ENCODE assay signal across 8 cellular contexts in genomic region chr5:43313035-43313853, GRCh38. TPM values are rescaled to one million over a fixed set of nuclear protein-coding genes. Genes with fewer than 3 reads are reported as not detected.
DNase-seq lines count a peak whose midpoint lies in the region; ATAC-seq and TF ChIP-seq lines count a peak whose summit lies in the region.

HMGCS1 (minus strand) TSS chr5:43313412; CDS start chr5:43298965, 14,447 bp downstream.

- H3K4me1 ChIP-seq in ACC112 (ENCODE audit: control insufficient read depth, insufficient read depth, low read length, unreplicated experiment) (peaks cover 21% of the 10 kb centered on the region), breast epithelium (peaks cover 0 to 17% of the 10 kb centered on the region in 2 donors), iPS-18a (ENCODE audit: control insufficient read depth, low read depth, low read length) (peaks cover 39% of the 10 kb centered on the region), skeletal muscle satellite cell (ENCODE audit: control insufficient read depth, insufficient read depth, low read length) (peaks cover 28% of the 10 kb centered on the region)

- ATAC-seq in GM18870 (IDR thresholded peaks at IDR 0.05; ENCODE audit: unreplicated experiment) = peak; percentile 96
- peak; percentile 94 for ATAC-seq in HG03135 (IDR thresholded peaks at IDR 0.05; ENCODE audit: unreplicated experiment)

- intact Hi-C loops in breast epithelium (cut with DNase I; ENCODE audit: low total_unique reads) = no loop called here

- peak within 1 kb of the TSS; percentile 66 for H2AFZ ChIP-seq in ACC112 (ENCODE audit: low read length, unreplicated experiment)

- DNase-seq in NCI-H2196 treated with DMSO at 0.1 percent for 48 hours (lab: John Stamatoyannopoulos, UW; ENCODE audit: unreplicated experiment) (peak; percentile 100), breast epithelium (ENCODE audit: low spot score in 2 of 2) (peak; percentile 98 to 99)

- H3K9ac ChIP-seq in iPS-18a (ENCODE audit: low read length) (peak within 1 kb of the TSS; percentile 84), skeletal muscle satellite cell (ENCODE audit: low read depth, low read length) (peak within 1 kb of the TSS; percentile 92)

- H3K27ac ChIP-seq in ACC112 (ENCODE audit: low read depth, low read length) (peak within 1 kb of the TSS; percentile 74), VCaP (peak within 1 kb of the TSS; percentile 91), breast epithelium (peak within 1 kb of the TSS; percentile 86 to 91), iPS-18a (ENCODE audit: low read length) (peak within 1 kb of the TSS; percentile 95)

- no peaks in the 10 kb centered on the region for H3K36me3 ChIP-seq in ACC112 (ENCODE audit: insufficient read depth, low read length)
- no peaks in the 10 kb centered on the region for H3K36me3 ChIP-seq in breast epithelium
- H3K36me3 ChIP-seq in iPS-18a (ENCODE audit: control insufficient read depth, low read depth, low read length) = peaks cover 24% of the 10 kb centered on the region
- no peaks in the 10 kb centered on the region for H3K36me3 ChIP-seq in skeletal muscle satellite cell (ENCODE audit: insufficient read depth, low read length)

- peak within 1 kb of the TSS; percentile 87 for H3K4me2 ChIP-seq in skeletal muscle satellite cell (ENCODE audit: low read length)

- H3K9me3 ChIP-seq in breast epithelium (no peaks in the 10 kb centered on the region), iPS-18a (ENCODE audit: control insufficient read depth, low read depth, low read length) (no peaks in the 10 kb centered on the region), skeletal muscle satellite cell (replicated peaks; ENCODE audit: low read length) (no peaks in the 10 kb centered on the region)

- H3K79me2 ChIP-seq in ACC112 (ENCODE audit: control insufficient read depth, insufficient read depth, low read length, unreplicated experiment) = peaks cover 38% of the 10 kb centered on the region

- TF ChIP-seq POLR2A in breast epithelium (IDR thresholded peaks at IDR 0.05) = peak; percentile 81

- no peak for TF ChIP-seq CTCF in VCaP (conservative IDR thresholded peaks at IDR 0.05)
- no peak for TF ChIP-seq CTCF in breast epithelium (IDR thresholded peaks at IDR 0.05)

- H3K27me3 ChIP-seq in ACC112 (ENCODE audit: insufficient read depth, low read length) (no peaks in the 10 kb centered on the region), breast epithelium (no peaks in the 10 kb centered on the region), iPS-18a (ENCODE audit: control insufficient read depth, insufficient read depth, low read length) (no peaks in the 10 kb centered on the region), skeletal muscle satellite cell (ENCODE audit: control insufficient read depth, insufficient read depth, low read length) (no peaks in the 10 kb centered on the region)

- peak within 1 kb of the TSS; percentile 90 for H3K4me3 ChIP-seq in ACC112 (ENCODE audit: low read depth, low read length)
- peak within 1 kb of the TSS; percentile 78 to 84 (median 80) for H3K4me3 ChIP-seq in breast epithelium
- H3K4me3 ChIP-seq in iPS-18a (ENCODE audit: low read length) = peak within 1 kb of the TSS; percentile 99
- peak within 1 kb of the TSS; percentile 93 for H3K4me3 ChIP-seq in skeletal muscle satellite cell (ENCODE audit: low read length)

RNA-seq across cellular contexts. Expression of gene HMGCS1, which starts in this region (rescaled TPM):
- 10 to 100 TPM; 13.9 to 36.6 (median 26.5) TPM for total RNA-seq in breast epithelium
- 36.0 and 90.8 TPM in 2 replicates for total RNA-seq in skeletal muscle satellite cell (2012; rRNA removed)

Comparison
In these comparisons a context has a peak if more than half of its experiments do, and no peak if none do; other contexts are left out.
1. Peak in every context shown above with its lines: DNase-seq, ATAC-seq, H3K4me3 ChIP-seq and H3K27ac ChIP-seq.